ENCODE assay signal across 21 cellular contexts in genomic region chr3:172059532-172059931, GRCh38. TPM values are rescaled to one million over a fixed set of nuclear protein-coding genes. Genes with fewer than 3 reads are reported as not detected.
DNase-seq lines count a peak whose midpoint lies in the region; ATAC-seq, FAIRE-seq and TF ChIP-seq lines count a peak whose summit lies in the region.
"Had no signal": no experiment of that assay in that cellular context is flagged by ENCODE, and none has a peak within 500 bp of the region (broad histone marks: within the 10 kb centered on the region; RNA-seq: fewer than 3 reads in every experiment).

No MANE protein-coding gene starts in this region.

- no peak for TF ChIP-seq CTCF in VCaP (conservative IDR thresholded peaks at IDR 0.05)
- TF ChIP-seq CTCF in liver (IDR thresholded peaks at IDR 0.05; ENCODE audit: low read depth, low read length, missing input control) = no peak
- TF ChIP-seq CTCF in BE2C (IDR thresholded peaks at IDR 0.05; ENCODE audit: low read depth, low read length) = no peak
- TF ChIP-seq CTCF in gastroesophageal sphincter (IDR thresholded peaks at IDR 0.05) = no peak

- TF ChIP-seq POLR2A in H54 (IDR thresholded peaks at IDR 0.05; ENCODE audit: low read depth, low read length) (no peak), gastroesophageal sphincter (IDR thresholded peaks at IDR 0.05) (no peak)

- DNase-seq in H54 (ENCODE audit: insufficient read length, low spot score) = no peak
- DNase-seq in BE2C = no peak
- DNase-seq: DMS53, GM23248, H9, NCI-H1048, NCI-H1417, NCI-H1694, NCI-H2029 treated with DMSO at 0.1 percent for 48 hours, NCI-H526 treated with DMSO at 0.1 percent for 48 hours, SIG-M5 had no signal

- no peak for TF ChIP-seq EP300 in gastroesophageal sphincter (IDR thresholded peaks at IDR 0.05)

- peak overlapping the region; percentile 44 to 69 for H3K9ac ChIP-seq in liver (ENCODE audit: low read depth in 1 of 2, low read length in 2 of 2)
- H3K9ac ChIP-seq: GM23248, KMS-11 had no signal

- peaks cover 0 to 5% (median under 1%) of the 10 kb centered on the region in 4 donors for H3K36me3 ChIP-seq in liver (ENCODE audit: control insufficient read depth in 4 of 4, insufficient read depth in 3 of 4, low read depth in 1 of 4, low read length in 3 of 4)
- H3K36me3 ChIP-seq in BE2C = no peaks in the 10 kb centered on the region
- H3K36me3 ChIP-seq in gastroesophageal sphincter = peaks cover 0 to 3% of the 10 kb centered on the region in 2 donors

- H3K4me1 ChIP-seq in liver (ENCODE audit: control insufficient read depth in 4 of 4, insufficient read depth in 4 of 4, low read length in 3 of 4) (peaks cover 15 to 74% (median 35%) of the 10 kb centered on the region in 4 donors), BE2C (peaks cover 28% of the 10 kb centered on the region), gastroesophageal sphincter (peaks cover 0 to 97% (median 40%) of the 10 kb centered on the region in 3 donors)

- FAIRE-seq in H54 (lab: Jason Lieb, UNC) = peak; percentile 50
- FAIRE-seq: D721Med, GM18507 had no signal

- peak in 1 of 2 donors; percentile 15 for TF ChIP-seq RAD21 in liver (IDR thresholded peaks at IDR 0.05)

- H3K9me3 ChIP-seq in liver (ENCODE audit: control insufficient read depth in 4 of 4, low read length in 3 of 4) = no peaks in the 10 kb centered on the region
- H3K9me3 ChIP-seq in BE2C = no peaks in the 10 kb centered on the region
- H3K9me3 ChIP-seq in gastroesophageal sphincter = no peaks in the 10 kb centered on the region

- ATAC-seq in GM19455 (IDR thresholded peaks at IDR 0.05; ENCODE audit: unreplicated experiment) (no peak), gastroesophageal sphincter (no peak), HG02678 (IDR thresholded peaks at IDR 0.05; ENCODE audit: unreplicated experiment) (no peak)
- ATAC-seq: Panc1 had no signal

- H3K27me3 ChIP-seq in liver (ENCODE audit: control insufficient read depth in 4 of 4, insufficient read depth in 4 of 4, low read length in 3 of 4) (no peaks in the 10 kb centered on the region), BE2C (no peaks in the 10 kb centered on the region), gastroesophageal sphincter (no peaks in the 10 kb centered on the region)

- WGBS in liver = 26% methylated on average over 3 of the region's 3 CpGs
- WGBS in gastroesophageal sphincter (ENCODE audit: low coverage in 1 of 2), 2 donors = 44 to 70% methylated on average over 3 of the region's 3 CpGs

- H3K4me3 ChIP-seq in liver (ENCODE audit: low read depth in 1 of 3, low read length in 3 of 3) = no peak overlapping the region
- no peak overlapping the region for H3K4me3 ChIP-seq in BE2C (ENCODE audit: low read depth, low read length)
- H3K4me3 ChIP-seq in gastroesophageal sphincter = no peak overlapping the region
- H3K4me3 ChIP-seq: GM23248, SK-N-MC had no signal

- H3K27ac ChIP-seq in VCaP = peak overlapping the region; percentile 92
- peak overlapping the region; percentile 53 for H3K27ac ChIP-seq in liver (ENCODE audit: low read depth in 1 of 2, low read length in 2 of 2)
- no peak overlapping the region for H3K27ac ChIP-seq in gastroesophageal sphincter
- H3K27ac ChIP-seq: GM23248, KMS-11, SK-N-MC had no signal

TF ChIP-seq in liver, 16 proteins besides CTCF, POLR2A, EP300 and RAD21:
- TF ChIP-seq YY1 (IDR thresholded peaks at IDR 0.05) (peak; percentile 21), ZBTB33 (IDR thresholded peaks at IDR 0.05) (no peak), HNF4G (IDR thresholded peaks at IDR 0.05) (no peak), EGR1 (IDR thresholded peaks at IDR 0.05; ENCODE audit: low read depth in 2 of 2) (peak; percentile 36 to 74), JUND (IDR thresholded peaks at IDR 0.05) (peak in 1 of 2 donors; percentile 58), FOXA1 (IDR thresholded peaks at IDR 0.05) (peak; percentile 79), REST (IDR thresholded peaks at IDR 0.05) (no peak), HNF4A (conservative IDR thresholded peaks at IDR 0.05) (peak; percentile 32 to 43), SP1 (IDR thresholded peaks at IDR 0.05) (peak; percentile 51), FOXA2 (IDR thresholded peaks at IDR 0.05) (peak; percentile 80), RXRA (IDR thresholded peaks at IDR 0.05) (peak; percentile 22 to 73), ATF3 (IDR thresholded peaks at IDR 0.05) (no peak)
- TF ChIP-seq, protein P1, sequence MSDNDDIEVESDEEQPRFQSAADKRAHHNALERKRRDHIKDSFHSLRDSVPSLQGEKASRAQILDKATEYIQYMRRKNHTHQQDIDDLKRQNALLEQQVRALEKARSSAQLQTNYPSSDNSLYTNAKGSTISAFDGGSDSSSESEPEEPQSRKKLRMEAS (IDR thresholded peaks at IDR 0.05) = no peak

RNA-seq across cellular contexts. Expression of gene FNDC3B, which starts 20.2 kb away (rescaled TPM):
- total RNA-seq in liver (10 to 100 TPM; 36.4 to 74.2 TPM), gastroesophageal sphincter (10 to 100 TPM; 53.1 to 97.2 (median 70.8) TPM)
- 10 to 100 TPM; 23.3 to 29.4 TPM for polyA plus RNA-seq in liver
- polyA plus RNA-seq in BE2C (2012; ENCODE audit: insufficient read depth, insufficient read length, low read depth) = 12.6 TPM

Comparison
In these comparisons a context has a peak if more than half of its experiments do, and no peak if none do; other contexts are left out.
1. H3K27ac ChIP-seq: peak in VCaP (single experiment) and liver (2 of 2); none in gastroesophageal sphincter (0 of 4).